In genomic region chr4:169018406-169018805, GRCh38 we compare ENCODE assay signal across 26 cellular contexts.
"Had no signal": no experiment of that assay in that cellular context is flagged by ENCODE, and none has a peak within 500 bp of the region (broad histone marks: within the 10 kb centered on the region; RNA-seq: fewer than 3 reads in every experiment).

No MANE protein-coding gene starts in this region.

- ATAC-seq: activated naive CD8-positive, alpha-beta T cell treated with anti-CD3 and anti-CD28 coated beads, Interleukin-2, amount 50 U/mL, for 24 hours; activated T-cell treated with anti-CD3 and anti-CD28 coated beads, Interleukin-2, amount 50 U/mL, for 4 hours; activated T-helper 17 cell treated with anti-CD3 and anti-CD28 coated beads, Interleukin-2, amount 50 U/mL, for 72 hours; heart right ventricle; left lung; lower lobe of right lung; right cardiac atrium; stimulated activated naive B cell treated with anti-CD40 and anti-IgM and Interleukin-4, amounts not matched to agents 10 μg/mL and 1 μg/mL and 100 μg/mL, for 72 hours had no signal

- H3K9me3 Mint-ChIP-seq: activated CD4-positive, alpha-beta memory T cell treated with anti-CD3 and anti-CD28 coated beads, Interleukin-2, amount 10 ng/mL, durations not matched to agents 7 days and 5 days; activated CD4-positive, alpha-beta T cell treated with anti-CD3 and anti-CD28 coated beads, Interleukin-2, amount 10 ng/mL, durations not matched to agents 24 days and 14 days; activated naive CD8-positive, alpha-beta T cell treated with anti-CD3 and anti-CD28 coated beads, Interleukin-2, amount 50 U/mL, for 24 hours; activated T-cell treated with anti-CD3 and anti-CD28 coated beads, Interleukin-2, amount 50 U/mL, for 4 hours; activated T-helper 17 cell treated with anti-CD3 and anti-CD28 coated beads, Interleukin-2, amount 50 U/mL, for 72 hours; nephron progenitor cell; stimulated activated naive B cell treated with anti-CD40 and anti-IgM and Interleukin-4, amounts not matched to agents 10 μg/mL and 1 μg/mL and 100 μg/mL, for 72 hours had no signal

- H3K4me1 ChIP-seq: left lung, lower lobe of right lung, thyroid gland, upper lobe of left lung had no signal

- H3K36me3 Mint-ChIP-seq: stimulated activated naive B cell treated with anti-CD40 and anti-IgM and Interleukin-4, amounts not matched to agents 10 μg/mL and 1 μg/mL and 100 μg/mL, for 72 hours had no signal

- H3K36me3 ChIP-seq: esophagus muscularis mucosa, heart right ventricle, left lung, lower lobe of right lung, stomach, thyroid gland, upper lobe of left lung had no signal

- H3K4me3 ChIP-seq: coronary artery, esophagus muscularis mucosa, heart right ventricle, left lung, lower lobe of right lung, stomach, thyroid gland, upper lobe of left lung had no signal

- H3K27ac Mint-ChIP-seq: activated CD4-positive, alpha-beta memory T cell treated with anti-CD3 and anti-CD28 coated beads, Interleukin-2, amount 10 ng/mL, durations not matched to agents 7 days and 5 days; activated CD4-positive, alpha-beta T cell treated with anti-CD3 and anti-CD28 coated beads, Interleukin-2, amount 10 ng/mL, durations not matched to agents 24 days and 14 days; activated naive CD8-positive, alpha-beta T cell treated with anti-CD3 and anti-CD28 coated beads, Interleukin-2, amount 50 U/mL, for 24 hours; activated T-helper 17 cell treated with anti-CD3 and anti-CD28 coated beads, Interleukin-2, amount 50 U/mL, for 72 hours; nephron progenitor cell; stimulated activated naive B cell treated with anti-CD40 and anti-IgM and Interleukin-4, amounts not matched to agents 10 μg/mL and 1 μg/mL and 100 μg/mL, for 72 hours had no signal

- DNase-seq: activated CD4-positive, alpha-beta memory T cell treated with anti-CD3 and anti-CD28 coated beads, Interleukin-2, amount 10 ng/mL, durations not matched to agents 7 days and 5 days; activated CD4-positive, alpha-beta T cell treated with anti-CD3 and anti-CD28 coated beads, Interleukin-2, amount 10 ng/mL, durations not matched to agents 24 days and 14 days; activated CD4-positive, CD25-positive, alpha-beta regulatory T cell treated with anti-CD3 and anti-CD28 coated beads, Interleukin-2, amount 50 U/mL, for 72 hours; activated CD8-positive, alpha-beta memory T cell treated with anti-CD3 and anti-CD28 coated beads, Interleukin-2, amount 50 U/mL, for 48 hours; activated gamma-delta T cell treated with Interleukin-2 at 50 U/mL for 16 hours; activated naive CD4-positive, alpha-beta T cell treated with anti-CD3 and anti-CD28 coated beads, Interleukin-2, amount 50 U/mL, for 16 hours; activated naive CD8-positive, alpha-beta T cell treated with anti-CD3 and anti-CD28 coated beads, Interleukin-2, amount 50 U/mL, for 24 hours; activated T-cell treated with anti-CD3 and anti-CD28 coated beads, Interleukin-2, amount 50 U/mL, for 4 hours; amygdala; heart right ventricle; left lung; lower lobe of right lung; nephron progenitor cell; occipital lobe; posterior cingulate gyrus; right cardiac atrium; stimulated activated CD4-positive, alpha-beta T cell treated with anti-CD3 and anti-CD28 coated beads, Interleukin-15, amount 100 ng/mL, for 24 hours; stimulated activated CD4-positive, alpha-beta T cell treated with anti-CD3 and anti-CD28 coated beads, Interleukin-2, amount 100 ng/mL, for 24 hours; stimulated activated naive B cell treated with anti-CD40 and anti-IgM and Interleukin-4, amounts not matched to agents 10 μg/mL and 1 μg/mL and 100 μg/mL, for 72 hours; stomach; T-helper 9 cell; thyroid gland; upper lobe of left lung had no signal

- H3K27ac ChIP-seq: coronary artery, esophagus muscularis mucosa, heart right ventricle, left lung, lower lobe of right lung, stomach, thyroid gland, upper lobe of left lung had no signal

- H3K9me3 ChIP-seq: esophagus muscularis mucosa, heart right ventricle, left lung, lower lobe of right lung, stomach, thyroid gland, upper lobe of left lung had no signal

- H3K4me1 Mint-ChIP-seq: activated CD4-positive, alpha-beta memory T cell treated with anti-CD3 and anti-CD28 coated beads, Interleukin-2, amount 10 ng/mL, durations not matched to agents 7 days and 5 days; activated CD4-positive, alpha-beta T cell treated with anti-CD3 and anti-CD28 coated beads, Interleukin-2, amount 10 ng/mL, durations not matched to agents 24 days and 14 days; activated T-helper 17 cell treated with anti-CD3 and anti-CD28 coated beads, Interleukin-2, amount 50 U/mL, for 72 hours had no signal

- H3K4me3 Mint-ChIP-seq: activated CD4-positive, alpha-beta memory T cell treated with anti-CD3 and anti-CD28 coated beads, Interleukin-2, amount 10 ng/mL, durations not matched to agents 7 days and 5 days; activated CD4-positive, alpha-beta T cell treated with anti-CD3 and anti-CD28 coated beads, Interleukin-2, amount 10 ng/mL, durations not matched to agents 24 days and 14 days; activated naive CD8-positive, alpha-beta T cell treated with anti-CD3 and anti-CD28 coated beads, Interleukin-2, amount 50 U/mL, for 24 hours; activated T-cell treated with anti-CD3 and anti-CD28 coated beads, Interleukin-2, amount 50 U/mL, for 4 hours; activated T-helper 17 cell treated with anti-CD3 and anti-CD28 coated beads, Interleukin-2, amount 50 U/mL, for 72 hours; nephron progenitor cell; stimulated activated naive B cell treated with anti-CD40 and anti-IgM and Interleukin-4, amounts not matched to agents 10 μg/mL and 1 μg/mL and 100 μg/mL, for 72 hours had no signal

- H3K27me3 ChIP-seq: esophagus muscularis mucosa, heart right ventricle, left lung, stomach, thyroid gland, upper lobe of left lung had no signal
